Comparison of ENCODE assay signal across 6 cellular contexts in the genomic region with DNA sequence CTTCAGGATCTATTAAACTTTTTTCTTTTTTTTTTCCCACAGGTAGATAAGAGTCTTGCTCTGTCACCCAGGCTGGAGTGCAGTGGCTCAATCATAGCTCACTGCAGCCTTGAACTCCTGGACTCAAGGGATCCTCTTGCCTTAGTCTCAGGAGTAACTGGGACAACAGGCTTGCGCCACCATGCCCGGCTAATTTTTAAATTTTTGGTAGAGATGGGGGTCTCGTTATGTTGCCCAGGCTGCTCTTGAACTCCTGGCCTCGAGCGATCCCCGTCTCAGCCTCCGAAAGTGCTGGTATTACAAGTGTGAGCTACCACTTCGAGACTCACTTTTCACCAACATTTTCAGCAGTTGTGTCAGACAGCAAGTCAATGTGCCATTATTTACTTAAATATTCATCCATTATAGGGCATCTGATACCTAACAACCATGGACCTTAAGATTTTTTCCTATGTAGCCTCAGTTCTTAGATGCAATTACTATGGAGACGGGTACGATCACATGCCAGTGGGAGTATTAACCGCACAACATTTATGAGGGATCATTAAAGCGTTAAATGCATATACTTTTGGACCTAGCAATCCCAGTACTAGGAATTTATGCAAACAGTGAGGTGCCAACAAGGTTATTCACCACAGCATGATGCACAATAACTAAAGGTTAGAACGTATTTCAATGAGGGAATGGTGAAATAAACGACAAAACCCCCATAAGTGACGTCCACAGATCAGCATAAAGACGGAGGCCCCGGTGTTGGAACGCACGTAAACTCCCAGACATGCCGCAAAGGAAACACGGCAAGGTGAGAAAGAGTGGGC. TPM values are rescaled to one million over a fixed set of nuclear protein-coding genes. Genes with fewer than 3 reads are reported as not detected.
DNase-seq lines count a peak whose midpoint lies in the region; ATAC-seq, FAIRE-seq and TF ChIP-seq lines count a peak whose summit lies in the region.

No MANE protein-coding gene starts in this region.

- TF ChIP-seq RAD21 in A549 (conservative IDR thresholded peaks at IDR 0.05 in 1 of 2, IDR thresholded peaks at IDR 0.05 in 1 of 2), result no peak

- peak overlapping the region in 1 of 2 experiments; percentile 81 for H3K4ac ChIP-seq in mesenchymal stem cell (ENCODE audit: low read depth in 1 of 2, low read length in 2 of 2)

- ATAC-seq in A549, result peak in 1 of 2 experiments; percentile 29; a peak in 4 of 6 replicates
- ATAC-seq in HG02798 (IDR thresholded peaks at IDR 0.05; ENCODE audit: poor library complexity, unreplicated experiment), result peak; percentile 3

- peak overlapping the region; percentile 2 for H2AFZ ChIP-seq in mesenchymal stem cell (ENCODE audit: low read depth, low read length)

- H3K79me1 ChIP-seq in mesenchymal stem cell (replicated peaks; ENCODE audit: low read length, poor library complexity, severe bottlenecking), result peaks cover 27% of the 10 kb centered on the region

- DNase-seq in A549 (ENCODE audit: low read depth in 1 of 2, low spot score in 1 of 2) (no peak), mesenchymal stem cell (no peak), amygdala (lab: John Stamatoyannopoulos, UW) (no peak), foreskin melanocyte (no peak)

- TF ChIP-seq CTCF in A549 (IDR thresholded peaks at IDR 0.05), result no peak

- H3K9me3 ChIP-seq in A549, result no peaks in the 10 kb centered on the region
- no peaks in the 10 kb centered on the region for H3K9me3 ChIP-seq in mesenchymal stem cell (ENCODE audit: control insufficient read depth, low read length)

- peak overlapping the region; percentile 95 for H3K9ac ChIP-seq in mesenchymal stem cell (ENCODE audit: low read length)

- 35% methylated on average over 21 of the region's 21 CpGs for WGBS in A549 (ENCODE audit: missing lambda C conversion rate)
- 44% methylated on average over 20 of the region's 21 CpGs for WGBS in mesenchymal stem cell

- no peaks in the 10 kb centered on the region for H3K9me3 Mint-ChIP-seq in activated naive CD4-positive, alpha-beta T cell treated with anti-CD3 and anti-CD28 coated beads, Interleukin-2, amount 50 U/mL, for 24 hours

- TF ChIP-seq EP300 in A549 (IDR thresholded peaks at IDR 0.05), result no peak

- H3K4me2 ChIP-seq in A549, result peak overlapping the region; percentile 88
- peak overlapping the region; percentile 62 for H3K4me2 ChIP-seq in mesenchymal stem cell (ENCODE audit: low read length, poor library complexity, severe bottlenecking)

- peak overlapping the region in 1 of 2 experiments; percentile 2 for H3K23ac ChIP-seq in mesenchymal stem cell (ENCODE audit: low read length in 2 of 2)

- H2BK12ac ChIP-seq in mesenchymal stem cell (ENCODE audit: low read length in 2 of 2), result peak overlapping the region in 1 of 2 experiments; percentile 40

- peaks cover 12 to 23% of the 10 kb centered on the region in 2 experiments for H3K36me3 ChIP-seq in mesenchymal stem cell (ENCODE audit: control insufficient read depth in 1 of 2, insufficient read depth in 2 of 2, low read depth in 1 of 2, low read length in 2 of 2)

- H3K27me3 ChIP-seq in mesenchymal stem cell (ENCODE audit: control insufficient read depth in 1 of 2, insufficient read depth in 1 of 2, low read length in 2 of 2), result no peaks in the 10 kb centered on the region

- H4K91ac ChIP-seq in mesenchymal stem cell (ENCODE audit: low read length), result no peak overlapping the region

- POLR2A ChIA-PET in A549 (lab: Yijun Ruan, JAX), result interaction anchor here (0.9 kb wide), 1 partner anchor 28 kb away, joined by 5 read pairs; a partner anchor contains a TSS

- peak overlapping the region; percentile 85 to 91 for H3K18ac ChIP-seq in mesenchymal stem cell (ENCODE audit: low read depth in 1 of 2, low read length in 2 of 2)

- no peak overlapping the region for H2BK120ac ChIP-seq in mesenchymal stem cell (ENCODE audit: low read depth, low read length)

- H3K4me1 Mint-ChIP-seq in activated naive CD4-positive, alpha-beta T cell treated with anti-CD3 and anti-CD28 coated beads, Interleukin-2, amount 50 U/mL, for 24 hours, result peaks cover 35% of the 10 kb centered on the region

- FAIRE-seq in A549 (lab: Jason Lieb, UNC), result no peak

- no peak overlapping the region for H2BK5ac ChIP-seq in mesenchymal stem cell (ENCODE audit: low read depth, low read length, poor library complexity, severe bottlenecking)

- H3K4me1 ChIP-seq in A549, result peaks cover 17% of the 10 kb centered on the region; the same call in 2 of the 3 replicates
- H3K4me1 ChIP-seq in mesenchymal stem cell (ENCODE audit: control insufficient read depth, insufficient read depth, low read depth, low read length), result peaks cover 6% of the 10 kb centered on the region

- no peak overlapping the region for H2AK5ac ChIP-seq in mesenchymal stem cell (ENCODE audit: low read length, severe bottlenecking)

- H3K4me3 Mint-ChIP-seq in activated naive CD4-positive, alpha-beta T cell treated with anti-CD3 and anti-CD28 coated beads, Interleukin-2, amount 50 U/mL, for 24 hours, result peak overlapping the region; percentile 84

- H3K27me3 Mint-ChIP-seq in activated naive CD4-positive, alpha-beta T cell treated with anti-CD3 and anti-CD28 coated beads, Interleukin-2, amount 50 U/mL, for 24 hours, result no peaks in the 10 kb centered on the region

- CTCF ChIA-PET in A549 (lab: Yijun Ruan, JAX), result interaction anchor here (0.9 to 2.0 kb wide), 5 partner anchors 12 to 214 kb away, joined by 3 to 7 read pairs (median 3); no protein-coding TSS in a partner anchor

- H3K4me3 ChIP-seq in A549, result peak overlapping the region; percentile 91
- peak overlapping the region; percentile 85 to 97 for H3K4me3 ChIP-seq in mesenchymal stem cell (ENCODE audit: insufficient read depth in 1 of 2, low read depth in 1 of 2, low read length in 2 of 2)

- H3K27ac ChIP-seq in A549 (peak overlapping the region; percentile 78 to 95), mesenchymal stem cell (ENCODE audit: low read length, poor library complexity, severe bottlenecking) (peak overlapping the region; percentile 48)

- peak overlapping the region; percentile 32 for H4K8ac ChIP-seq in mesenchymal stem cell (ENCODE audit: low read length)

- peak overlapping the region in 1 of 2 experiments; percentile 80 for H3K14ac ChIP-seq in mesenchymal stem cell (ENCODE audit: low read length in 2 of 2)

- peak overlapping the region; percentile 96 for H3K27ac Mint-ChIP-seq in activated naive CD4-positive, alpha-beta T cell treated with anti-CD3 and anti-CD28 coated beads, Interleukin-2, amount 50 U/mL, for 24 hours

- no peak for TF ChIP-seq POLR2A in A549 (IDR thresholded peaks at IDR 0.05; ENCODE audit: low read length)

- H3K36me3 Mint-ChIP-seq in activated naive CD4-positive, alpha-beta T cell treated with anti-CD3 and anti-CD28 coated beads, Interleukin-2, amount 50 U/mL, for 24 hours, result peaks cover 6% of the 10 kb centered on the region

- H2BK15ac ChIP-seq in mesenchymal stem cell (ENCODE audit: low read depth, poor library complexity, severe bottlenecking), result no peak overlapping the region

TF ChIP-seq in A549, 52 proteins besides CTCF, POLR2A, EP300 and RAD21 (continues in another document):
- TF ChIP-seq EHF (CRISPR knock-in tag; IDR thresholded peaks at IDR 0.05) (no peak), JUN (IDR thresholded peaks at IDR 0.05) (no peak), KDM5A (IDR thresholded peaks at IDR 0.05) (no peak), ZFP36 (IDR thresholded peaks at IDR 0.05; ENCODE audit: borderline replicate concordance, partially characterized antibody) (no peak), NFE2L2 (conservative IDR thresholded peaks at IDR 0.05; ENCODE audit: low read length) (no peak)
- TF ChIP-seq, protein P1, sequence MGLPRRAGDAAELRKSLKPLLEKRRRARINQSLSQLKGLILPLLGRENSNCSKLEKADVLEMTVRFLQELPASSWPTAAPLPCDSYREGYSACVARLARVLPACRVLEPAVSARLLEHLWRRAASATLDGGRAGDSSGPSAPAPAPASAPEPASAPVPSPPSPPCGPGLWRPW (IDR thresholded peaks at IDR 0.05), result no peak

RNA-seq across cellular contexts. Expression of a gene that starts 0.8 kb away (rescaled TPM):
- 18.4 and 22.3 TPM in 2 replicates for polyA plus RNA-seq in A549 (2011; rRNA removed)
- 27.2 and 30.8 TPM in 2 replicates for polyA plus RNA-seq in A549 (2012; cell fraction: cytosol; rRNA removed)
- 58.0 and 84.3 TPM in 2 replicates for polyA plus RNA-seq in A549 (2012; cell fraction: nucleus; rRNA removed)
- polyA plus RNA-seq in A549 (2017; fragmentation: RNase III; extraction: RNeasy Plus Mini Kit Qiagen cat#74134 plus additional on column Dnase treatment), result 19.2 to 20.8 TPM (median 20.3 TPM) in 3 replicates
- polyA minus RNA-seq in A549 (2011; rRNA and poly(A)+ RNA removed), result 16.9 and 19.8 TPM in 2 replicates
- 10.2 TPM for polyA plus RNA-seq in mesenchymal stem cell (2013, experiment 1 of 2)
- polyA plus RNA-seq in mesenchymal stem cell (2013, experiment 2 of 2), result 10.2 TPM

RNA-seq across cellular contexts. Expression of a gene that starts 1.4 kb away (rescaled TPM):
- 144 and 153 TPM in 2 replicates for polyA plus RNA-seq in A549 (2011; rRNA removed)
- polyA plus RNA-seq in A549 (2012; cell fraction: cytosol; rRNA removed), result 153 and 180 TPM in 2 replicates
- polyA plus RNA-seq in A549 (2012; cell fraction: nucleus; rRNA removed), result 121 and 157 TPM in 2 replicates
- polyA plus RNA-seq in A549 (2017; fragmentation: RNase III; extraction: RNeasy Plus Mini Kit Qiagen cat#74134 plus additional on column Dnase treatment), result 198 to 215 TPM (median 198 TPM) in 3 replicates
- 67.3 and 71.2 TPM in 2 replicates for polyA minus RNA-seq in A549 (2011; rRNA and poly(A)+ RNA removed)
- 66.4 TPM for polyA plus RNA-seq in mesenchymal stem cell (2013, experiment 1 of 2)
- 68.0 TPM for polyA plus RNA-seq in mesenchymal stem cell (2013, experiment 2 of 2)

RNA-seq across cellular contexts. Expression of a gene that starts 27.9 kb away (rescaled TPM):
- polyA plus RNA-seq in A549 (2011; rRNA removed) (82.0 and 119 TPM in 2 replicates), A549 (2017; fragmentation: RNase III; extraction: RNeasy Plus Mini Kit Qiagen cat#74134 plus additional on column Dnase treatment) (101 to 111 TPM (median 108 TPM) in 3 replicates)
- polyA plus RNA-seq in A549 (2012; cell fraction: cytosol; rRNA removed), result 114 and 132 TPM in 2 replicates
- polyA plus RNA-seq in A549 (2012; cell fraction: nucleus; rRNA removed), result 220 TPM in 2 replicates
- 195 and 239 TPM in 2 replicates for polyA minus RNA-seq in A549 (2011; rRNA and poly(A)+ RNA removed)
- polyA plus RNA-seq in mesenchymal stem cell (2013, experiment 1 of 2), result 77.3 TPM
- polyA plus RNA-seq in mesenchymal stem cell (2013, experiment 2 of 2), result 76.9 TPM

RNA-seq across cellular contexts. Expression of a gene that starts 28.2 kb away (rescaled TPM):
- polyA plus RNA-seq in A549 (2011; rRNA removed) (44.5 and 54.0 TPM in 2 replicates), A549 (2017; fragmentation: RNase III; extraction: RNeasy Plus Mini Kit Qiagen cat#74134 plus additional on column Dnase treatment) (26.4 to 28.5 TPM (median 28.3 TPM) in 3 replicates)
- 38.5 and 53.0 TPM in 2 replicates for polyA plus RNA-seq in A549 (2012; cell fraction: cytosol; rRNA removed)
- 43.9 and 46.5 TPM in 2 replicates for polyA plus RNA-seq in A549 (2012; cell fraction: nucleus; rRNA removed)
- polyA minus RNA-seq in A549 (2011; rRNA and poly(A)+ RNA removed), result 52.5 and 55.5 TPM in 2 replicates
- polyA plus RNA-seq in mesenchymal stem cell (2013, experiment 1 of 2), result 52.8 TPM
- polyA plus RNA-seq in mesenchymal stem cell (2013, experiment 2 of 2), result 52.1 TPM

RNA-seq across cellular contexts. Expression of a gene that starts 42.5 kb away (rescaled TPM):
- polyA plus RNA-seq in A549 (2011; rRNA removed) (not detected in 2 replicates), A549 (2017; fragmentation: RNase III; extraction: RNeasy Plus Mini Kit Qiagen cat#74134 plus additional on column Dnase treatment) (not detected in 3 replicates)
- polyA plus RNA-seq in A549 (2012; cell fraction: cytosol; rRNA removed), result not detected in 2 replicates
- polyA plus RNA-seq in A549 (2012; cell fraction: nucleus; rRNA removed), result not detected in 2 replicates
- not detected in 2 replicates for polyA minus RNA-seq in A549 (2011; rRNA and poly(A)+ RNA removed)
- polyA plus RNA-seq in mesenchymal stem cell (2013, experiment 1 of 2), result not detected
- not detected for polyA plus RNA-seq in mesenchymal stem cell (2013, experiment 2 of 2)
